28 cellular contexts compared by ENCODE assay signal in the genomic region with DNA sequence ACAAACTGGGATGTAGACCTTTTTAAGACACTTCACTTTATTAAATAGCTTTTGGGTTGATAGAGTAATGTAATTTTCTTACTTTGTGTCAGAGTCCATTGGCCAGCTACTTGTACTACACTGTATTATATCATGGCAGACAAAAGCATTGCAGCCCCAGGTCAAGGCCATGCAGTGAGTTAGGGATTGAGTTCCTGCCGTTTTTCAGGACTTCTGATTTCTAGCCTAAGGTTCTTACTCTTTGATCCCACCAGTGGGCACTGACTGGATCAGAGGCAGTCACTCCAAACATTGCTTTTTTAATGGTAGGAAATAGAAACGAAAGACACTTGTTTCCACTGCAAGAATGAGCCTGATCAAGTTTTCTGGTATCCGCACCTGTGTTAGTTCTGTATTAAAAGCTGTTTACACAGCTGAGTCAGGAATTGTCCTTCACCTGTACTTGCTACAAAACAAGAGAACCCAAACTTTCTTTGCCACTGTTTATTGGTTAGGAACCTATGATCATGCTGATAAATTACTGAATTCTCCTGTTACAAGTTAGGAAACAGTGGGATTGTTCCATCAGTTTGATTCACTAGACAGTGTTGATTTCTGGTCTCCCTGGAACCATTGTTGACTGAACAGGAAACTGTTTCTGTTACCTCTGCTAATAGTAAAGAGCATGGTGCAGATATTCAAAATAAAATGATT. TPM values are rescaled to one million over a fixed set of nuclear protein-coding genes. Genes with fewer than 3 reads are reported as not detected.
DNase-seq lines count a peak whose midpoint lies in the region; ATAC-seq and TF ChIP-seq lines count a peak whose summit lies in the region.
"Had no signal": no experiment of that assay in that cellular context is flagged by ENCODE, and none has a peak within 500 bp of the region (broad histone marks: within the 10 kb centered on the region; RNA-seq: fewer than 3 reads in every experiment).

No MANE protein-coding gene starts in this region.

- H3K4me3 ChIP-seq in body of pancreas (no peak overlapping the region), SK-N-SH (ENCODE audit: low read depth in 2 of 2, low read length in 1 of 2) (no peak overlapping the region)
- H3K4me3 ChIP-seq: esophagus squamous epithelium, gastrocnemius medialis, mucosa of descending colon, ovary had no signal

- 19 to 32% methylated on average over 3 of the region's 3 CpGs for WGBS in body of pancreas, 2 donors
- WGBS in SK-N-SH (ENCODE audit: low lambda C conversion rate), result 84% methylated on average over 3 of the region's 3 CpGs

- POLR2A ChIA-PET in SK-N-SH (lab: Yijun Ruan, JAX), result no interaction called here

- intact Hi-C loops in body of pancreas (cut with DNase I), result no loop called here

- H4K20me1 ChIP-seq in SK-N-SH (ENCODE audit: insufficient read depth), result no peaks in the 10 kb centered on the region

- no peaks in the 10 kb centered on the region for H3K79me2 ChIP-seq in SK-N-SH (ENCODE audit: insufficient read depth)

- H3K4me1 ChIP-seq in body of pancreas, result peaks cover 15% of the 10 kb centered on the region
- H3K4me1 ChIP-seq in SK-N-SH (ENCODE audit: control insufficient read depth in 1 of 2, insufficient read depth in 2 of 2, low read depth in 1 of 2, low read length in 1 of 2), result no peaks in the 10 kb centered on the region
- H3K4me1 ChIP-seq: BE2C, esophagus squamous epithelium, gastrocnemius medialis had no signal

- ATAC-seq in body of pancreas, result peak; percentile 77
- ATAC-seq in HG03571 (IDR thresholded peaks at IDR 0.05; ENCODE audit: unreplicated experiment), result no peak
- ATAC-seq in HG02938 (IDR thresholded peaks at IDR 0.05; ENCODE audit: unreplicated experiment), result no peak
- ATAC-seq: activated naive CD8-positive, alpha-beta T cell treated with anti-CD3 and anti-CD28 coated beads, Interleukin-2, amount 50 U/mL, for 24 hours; gastrocnemius medialis; mucosa of descending colon; T-cell had no signal

- H3K9me2 ChIP-seq in SK-N-SH, result no peaks in the 10 kb centered on the region

- no peak for TF ChIP-seq POLR2A in body of pancreas (IDR thresholded peaks at IDR 0.05)

- TF ChIP-seq EP300 in SK-N-SH (IDR thresholded peaks at IDR 0.05; ENCODE audit: borderline replicate concordance in 1 of 2, low read depth in 1 of 2, low read length in 1 of 2), result no peak

- H3K9me3 ChIP-seq in body of pancreas (no peaks in the 10 kb centered on the region), SK-N-SH (no peaks in the 10 kb centered on the region)
- H3K9me3 ChIP-seq: BE2C, esophagus squamous epithelium, gastrocnemius medialis, mucosa of descending colon, ovary had no signal

- no peak overlapping the region for H3K4me2 ChIP-seq in SK-N-SH

- H3K27ac ChIP-seq in body of pancreas, result peak overlapping the region in 2 of 4 donors; percentile 15 to 33
- no peak overlapping the region for H3K27ac ChIP-seq in SK-N-SH (ENCODE audit: low read depth in 2 of 2, low read length in 1 of 2)
- H3K27ac ChIP-seq: esophagus squamous epithelium, gastrocnemius medialis, HL-60, ovary had no signal

- H2AFZ ChIP-seq in SK-N-SH (ENCODE audit: low read depth), result no peak overlapping the region

- TF ChIP-seq RAD21 in SK-N-SH (IDR thresholded peaks at IDR 0.05; ENCODE audit: low read length), result no peak

- CTCF ChIA-PET in SK-N-SH (lab: Yijun Ruan, JAX), result no interaction called here

- TF ChIP-seq CTCF in body of pancreas (IDR thresholded peaks at IDR 0.05) (no peak), SK-N-SH (IDR thresholded peaks at IDR 0.05) (no peak)

- H3K36me3 ChIP-seq in body of pancreas (replicated peaks in 1 of 2; ENCODE audit: insufficient read depth in 1 of 2, low read depth in 2 of 2) (no peaks in the 10 kb centered on the region), SK-N-SH (replicated peaks in 1 of 2; ENCODE audit: control insufficient read depth in 1 of 2, insufficient read depth in 2 of 2, low read length in 1 of 2) (peaks cover 5 to 14% of the 10 kb centered on the region in 2 experiments)
- H3K36me3 ChIP-seq: BE2C, gastrocnemius medialis, ovary had no signal

- H3K9ac ChIP-seq in SK-N-SH, result no peak overlapping the region

- peak; percentile 55 for DNase-seq in NCI-H510A treated with DMSO at 0.1 percent for 48 hours (lab: John Stamatoyannopoulos, UW)
- no peak for DNase-seq in NCI-H510A (lab: John Stamatoyannopoulos, UW)
- DNase-seq in NCI-H146 (lab: John Stamatoyannopoulos, UW), result peak; percentile 59
- DNase-seq in body of pancreas, result peak in 2 of 4 donors; percentile 14 to 19
- peak; percentile 33 to 90 for DNase-seq in lung microvascular endothelial cell (ENCODE audit: low read depth in 2 of 2)
- no peak for DNase-seq in SK-N-SH
- DNase-seq: activated CD4-positive, alpha-beta T cell treated with anti-CD3 and anti-CD28 coated beads for 1 hour; activated gamma-delta T cell; activated naive CD8-positive, alpha-beta T cell treated with anti-CD3 and anti-CD28 coated beads, Interleukin-2, amount 50 U/mL, for 24 hours; activated T-cell treated with anti-CD3 and anti-CD28 coated beads, Interleukin-2, amount 50 U/mL, for 1 hour; BE2C; Calu3; effector CD8-positive, alpha-beta T cell; EL; esophagus squamous epithelium; gastrocnemius medialis; HCEC 1CT; hypothalamus; mucosa of descending colon; NCI-H1092 treated with DMSO at 0.1 percent for 48 hours; NCI-H2171 treated with DMSO at 0.1 percent for 48 hours; OCI-M1; ovary; Right ventricle myocardium superior; T-cell had no signal

- H3K27me3 ChIP-seq in body of pancreas (no peaks in the 10 kb centered on the region), SK-N-SH (ENCODE audit: insufficient read depth) (no peaks in the 10 kb centered on the region)
- H3K27me3 ChIP-seq: BE2C, esophagus squamous epithelium, gastrocnemius medialis, ovary had no signal

- H3F3A ChIP-seq in SK-N-SH (replicated peaks; ENCODE audit: insufficient read depth), result no peaks in the 10 kb centered on the region

TF ChIP-seq in SK-N-SH, 30 proteins besides CTCF, POLR2A, EP300 and RAD21:
- TF ChIP-seq, protein P1, sequence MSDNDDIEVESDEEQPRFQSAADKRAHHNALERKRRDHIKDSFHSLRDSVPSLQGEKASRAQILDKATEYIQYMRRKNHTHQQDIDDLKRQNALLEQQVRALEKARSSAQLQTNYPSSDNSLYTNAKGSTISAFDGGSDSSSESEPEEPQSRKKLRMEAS (IDR thresholded peaks at IDR 0.05; ENCODE audit: low read depth), result no peak
- TF ChIP-seq FOXM1 (IDR thresholded peaks at IDR 0.05; ENCODE audit: low read depth) (no peak), FOXJ3 (CRISPR knock-in tag; IDR thresholded peaks at IDR 0.05) (no peak), ELF1 (IDR thresholded peaks at IDR 0.05) (no peak), MXI1 (IDR thresholded peaks at IDR 0.05; ENCODE audit: low read depth, low read length) (no peak), MEF2A (IDR thresholded peaks at IDR 0.05; ENCODE audit: borderline replicate concordance, low read depth) (no peak), NRF1 (IDR thresholded peaks at IDR 0.05; ENCODE audit: low read depth, low read length) (no peak), RFX5 (IDR thresholded peaks at IDR 0.05; ENCODE audit: low read length) (no peak), GABPA (IDR thresholded peaks at IDR 0.05; ENCODE audit: low read depth) (no peak), RXRA (IDR thresholded peaks at IDR 0.05; ENCODE audit: borderline replicate concordance, low read depth) (no peak), TAF1 (IDR thresholded peaks at IDR 0.05; ENCODE audit: borderline replicate concordance, low read depth, low read length) (no peak), JUND (IDR thresholded peaks at IDR 0.05) (no peak)
- TF ChIP-seq, protein P2, sequence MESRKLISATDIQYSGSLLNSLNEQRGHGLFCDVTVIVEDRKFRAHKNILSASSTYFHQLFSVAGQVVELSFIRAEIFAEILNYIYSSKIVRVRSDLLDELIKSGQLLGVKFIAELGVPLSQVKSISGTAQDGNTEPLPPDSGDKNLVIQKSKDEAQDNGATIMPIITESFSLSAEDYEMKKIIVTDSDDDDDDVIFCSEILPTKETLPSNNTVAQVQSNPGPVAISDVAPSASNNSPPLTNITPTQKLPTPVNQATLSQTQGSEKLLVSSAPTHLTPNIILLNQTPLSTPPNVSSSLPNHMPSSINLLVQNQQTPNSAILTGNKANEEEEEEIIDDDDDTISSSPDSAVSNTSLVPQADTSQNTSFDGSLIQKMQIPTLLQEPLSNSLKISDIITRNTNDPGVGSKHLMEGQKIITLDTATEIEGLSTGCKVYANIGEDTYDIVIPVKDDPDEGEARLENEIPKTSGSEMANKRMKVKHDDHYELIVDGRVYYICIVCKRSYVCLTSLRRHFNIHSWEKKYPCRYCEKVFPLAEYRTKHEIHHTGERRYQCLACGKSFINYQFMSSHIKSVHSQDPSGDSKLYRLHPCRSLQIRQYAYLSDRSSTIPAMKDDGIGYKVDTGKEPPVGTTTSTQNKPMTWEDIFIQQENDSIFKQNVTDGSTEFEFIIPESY (IDR thresholded peaks at IDR 0.05; ENCODE audit: borderline replicate concordance, low read depth), result no peak
- TF ChIP-seq, protein P3, sequence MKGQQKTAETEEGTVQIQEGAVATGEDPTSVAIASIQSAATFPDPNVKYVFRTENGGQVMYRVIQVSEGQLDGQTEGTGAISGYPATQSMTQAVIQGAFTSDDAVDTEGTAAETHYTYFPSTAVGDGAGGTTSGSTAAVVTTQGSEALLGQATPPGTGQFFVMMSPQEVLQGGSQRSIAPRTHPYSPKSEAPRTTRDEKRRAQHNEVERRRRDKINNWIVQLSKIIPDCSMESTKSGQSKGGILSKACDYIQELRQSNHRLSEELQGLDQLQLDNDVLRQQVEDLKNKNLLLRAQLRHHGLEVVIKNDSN (IDR thresholded peaks at IDR 0.05; ENCODE audit: borderline replicate concordance, low read depth), result no peak
- TF ChIP-seq, protein P4, sequence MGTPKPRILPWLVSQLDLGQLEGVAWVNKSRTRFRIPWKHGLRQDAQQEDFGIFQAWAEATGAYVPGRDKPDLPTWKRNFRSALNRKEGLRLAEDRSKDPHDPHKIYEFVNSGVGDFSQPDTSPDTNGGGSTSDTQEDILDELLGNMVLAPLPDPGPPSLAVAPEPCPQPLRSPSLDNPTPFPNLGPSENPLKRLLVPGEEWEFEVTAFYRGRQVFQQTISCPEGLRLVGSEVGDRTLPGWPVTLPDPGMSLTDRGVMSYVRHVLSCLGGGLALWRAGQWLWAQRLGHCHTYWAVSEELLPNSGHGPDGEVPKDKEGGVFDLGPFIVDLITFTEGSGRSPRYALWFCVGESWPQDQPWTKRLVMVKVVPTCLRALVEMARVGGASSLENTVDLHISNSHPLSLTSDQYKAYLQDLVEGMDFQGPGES (IDR thresholded peaks at IDR 0.05; ENCODE audit: low read depth, low read length), result no peak

RNA-seq across cellular contexts. Expression of a gene that starts 22.1 kb away (rescaled TPM):
- total RNA-seq in body of pancreas (1 to 10 TPM in 1 of 2 donors, under 1 TPM in 1; 0.99 to 4.7 TPM), lung microvascular endothelial cell (38.6 and 81.5 TPM in 2 replicates)
- polyA plus RNA-seq in SK-N-SH (2012; rRNA removed), result 0.08 and 0.37 TPM in 2 replicates
- polyA plus RNA-seq in SK-N-SH (2012; cell fraction: cytosol; rRNA removed), result 0.13 and 0.19 TPM in 2 replicates
- 0.52 and 1.5 TPM in 2 replicates for polyA plus RNA-seq in SK-N-SH (2012; cell fraction: nucleus; rRNA removed)

Comparison
In these comparisons a context has a peak if more than half of its experiments do, and no peak if none do; other contexts are left out.
1. DNase-seq: peak in NCI-H510A treated with DMSO at 0.1 percent for 48 hours (single experiment), NCI-H146 (single experiment) and lung microvascular endothelial cell (2 of 2); none in NCI-H510A (single experiment) and SK-N-SH (single experiment).